ENCODE assay signal across 10 cellular contexts in genomic region chr4:145829629-145830395, GRCh38.
A peak's percentile ranks its signal among the peaks of the same experiment; 100 is the strongest.
DNase-seq lines count a peak whose midpoint lies in the region; ATAC-seq and TF ChIP-seq lines count a peak whose summit lies in the region.
"Had no signal": no experiment of that assay in that cellular context is flagged by ENCODE, and none has a peak within 500 bp of the region (broad histone marks: within the 10 kb centered on the region; RNA-seq: fewer than 3 reads in every experiment).

No MANE protein-coding gene starts in this region.

- H4K20me1 ChIP-seq in smooth muscle cell (ENCODE audit: low read depth): no peaks in the 10 kb centered on the region

- H3F3A ChIP-seq in smooth muscle cell (ENCODE audit: low read depth): no peaks in the 10 kb centered on the region

- H3K4me1 Mint-ChIP-seq in CD8-positive, alpha-beta memory T cell: peaks cover 37 to 45% (median 42%) of the 10 kb centered on the region in 3 donors
- peaks cover 23% of the 10 kb centered on the region for H3K4me1 Mint-ChIP-seq in activated naive CD8-positive, alpha-beta T cell treated with anti-CD3 and anti-CD28 coated beads, Interleukin-2, amount 10 ng/mL, durations not matched to agents 7 days and 5 days

- H3K79me2 ChIP-seq in smooth muscle cell (ENCODE audit: low read depth): no peaks in the 10 kb centered on the region

- peak overlapping the region; percentile 4 for H3K4me3 ChIP-seq in CD8-positive, alpha-beta memory T cell (ENCODE audit: low read length)
- no peak overlapping the region for H3K4me3 ChIP-seq in smooth muscle cell

- H3K4me3 Mint-ChIP-seq in CD8-positive, alpha-beta memory T cell: peak overlapping the region in 6 of 7 donors; percentile 55 to 85 (median 77)
- H3K4me3 Mint-ChIP-seq in activated naive CD8-positive, alpha-beta T cell treated with anti-CD3 and anti-CD28 coated beads, Interleukin-2, amount 10 ng/mL, durations not matched to agents 7 days and 5 days: peak overlapping the region; percentile 76

- H3K27ac Mint-ChIP-seq in CD8-positive, alpha-beta memory T cell: peak overlapping the region in 7 of 8 donors; percentile 74 to 94 (median 88)
- H3K27ac Mint-ChIP-seq in activated naive CD8-positive, alpha-beta T cell treated with anti-CD3 and anti-CD28 coated beads, Interleukin-2, amount 10 ng/mL, durations not matched to agents 7 days and 5 days: peak overlapping the region; percentile 88

- no peaks in the 10 kb centered on the region for H3K36me3 ChIP-seq in CD8-positive, alpha-beta memory T cell (ENCODE audit: insufficient read depth, low read length)
- no peaks in the 10 kb centered on the region for H3K36me3 ChIP-seq in smooth muscle cell (ENCODE audit: low read depth)

- H3K4me1 ChIP-seq in CD8-positive, alpha-beta memory T cell (ENCODE audit: insufficient read depth, low read length): peaks cover 11% of the 10 kb centered on the region
- H3K4me1 ChIP-seq in smooth muscle cell (ENCODE audit: low read depth): no peaks in the 10 kb centered on the region

- no peak for DNase-seq in CD8-positive, alpha-beta memory T cell
- DNase-seq in activated naive CD8-positive, alpha-beta T cell treated with anti-CD3 and anti-CD28 coated beads, Interleukin-2, amount 10 ng/mL, durations not matched to agents 7 days and 5 days: no peak
- DNase-seq in smooth muscle cell (lab: John Stamatoyannopoulos, UW; ENCODE audit: unreplicated experiment) (no peak), NCI-H1417 (lab: John Stamatoyannopoulos, UW) (no peak), NCI-H774 (lab: John Stamatoyannopoulos, UW) (no peak)
- DNase-seq in NK-92 treated with Interleukin-12 subunit alpha and Interleukin-12 subunit beta, amount 100 ng/mL, for 24 hours (lab: John Stamatoyannopoulos, UW): no peak
- DNase-seq: foreskin fibroblast, NCI-H1105 had no signal

- no peak overlapping the region for H2AFZ ChIP-seq in smooth muscle cell (ENCODE audit: low read depth)

- no peak overlapping the region for H3K4me2 ChIP-seq in smooth muscle cell

- POLR2A ChIA-PET in CD8-positive, alpha-beta memory T cell (lab: Charles Lee): interaction anchor here (1.3 kb wide), 1 partner anchor 109 kb away, joined by 9 read pairs; the partner anchor contains the start of gene ZNF827
- POLR2A ChIA-PET in activated naive CD8-positive, alpha-beta T cell treated with anti-CD3 and anti-CD28 coated beads, Interleukin-2, amount 10 ng/mL, durations not matched to agents 7 days and 5 days (lab: Charles Lee): interaction anchor here (0.6 to 1.8 kb wide), 4 partner anchors 38 to 210 kb away, joined by 3 to 8 read pairs (median 4); partner anchors contain the start of gene MMAA

- no peaks in the 10 kb centered on the region for H3K27me3 Mint-ChIP-seq in CD8-positive, alpha-beta memory T cell
- no peaks in the 10 kb centered on the region for H3K27me3 Mint-ChIP-seq in activated naive CD8-positive, alpha-beta T cell treated with anti-CD3 and anti-CD28 coated beads, Interleukin-2, amount 10 ng/mL, durations not matched to agents 7 days and 5 days

- no peaks in the 10 kb centered on the region for H3K9me3 ChIP-seq in CD8-positive, alpha-beta memory T cell (ENCODE audit: low read length)
- no peaks in the 10 kb centered on the region for H3K9me3 ChIP-seq in smooth muscle cell (replicated peaks; ENCODE audit: low read depth)

- peaks cover 0 to 2% (median 0%) of the 10 kb centered on the region in 5 donors for H3K9me3 Mint-ChIP-seq in CD8-positive, alpha-beta memory T cell
- H3K9me3 Mint-ChIP-seq in activated naive CD8-positive, alpha-beta T cell treated with anti-CD3 and anti-CD28 coated beads, Interleukin-2, amount 10 ng/mL, durations not matched to agents 7 days and 5 days: no peaks in the 10 kb centered on the region

- 86% methylated on average over 5 of the region's 5 CpGs for WGBS in smooth muscle cell (ENCODE audit: low lambda C conversion rate)

- ATAC-seq in GM19397 (IDR thresholded peaks at IDR 0.05; ENCODE audit: unreplicated experiment): peak; percentile 54
- ATAC-seq in HG03097 (IDR thresholded peaks at IDR 0.05; ENCODE audit: low FRiP score, unreplicated experiment): peak; percentile 59
- ATAC-seq in activated naive CD8-positive, alpha-beta T cell treated with anti-CD3 and anti-CD28 coated beads, Interleukin-2, amount 10 ng/mL, durations not matched to agents 7 days and 5 days (ENCODE audit: low read depth): peak; percentile 19

- H3K27ac ChIP-seq in CD8-positive, alpha-beta memory T cell (ENCODE audit: low read depth, low read length): no peak overlapping the region
- H3K27ac ChIP-seq in smooth muscle cell (ENCODE audit: low read depth): no peak overlapping the region

- H3K27me3 ChIP-seq in CD8-positive, alpha-beta memory T cell (ENCODE audit: insufficient read depth, low read length, poor library complexity, severe bottlenecking): no peaks in the 10 kb centered on the region
- no peaks in the 10 kb centered on the region for H3K27me3 ChIP-seq in smooth muscle cell (ENCODE audit: low read depth)

- CTCF ChIA-PET in CD8-positive, alpha-beta memory T cell (lab: Charles Lee): no interaction called here

- peaks cover 7 to 37% (median 18%) of the 10 kb centered on the region in 3 donors for H3K36me3 Mint-ChIP-seq in CD8-positive, alpha-beta memory T cell
- H3K36me3 Mint-ChIP-seq in activated naive CD8-positive, alpha-beta T cell treated with anti-CD3 and anti-CD28 coated beads, Interleukin-2, amount 10 ng/mL, durations not matched to agents 7 days and 5 days: peaks cover 27% of the 10 kb centered on the region

- TF ChIP-seq CTCF in smooth muscle cell (IDR thresholded peaks at IDR 0.05; ENCODE audit: borderline replicate concordance, insufficient read depth, poor library complexity, severe bottlenecking): no peak

- H3K9ac ChIP-seq in smooth muscle cell (ENCODE audit: low read depth): no peak overlapping the region
